ENCODE assay signal across 12 cellular contexts in genomic region chr13:45142440-45143345, GRCh38. TPM values are rescaled to one million over a fixed set of nuclear protein-coding genes. Genes with fewer than 3 reads are reported as not detected.
DNase-seq lines count a peak whose midpoint lies in the region; ATAC-seq and TF ChIP-seq lines count a peak whose summit lies in the region.
"Had no signal": no experiment of that assay in that cellular context is flagged by ENCODE, and none has a peak within 500 bp of the region (broad histone marks: within the 10 kb centered on the region; RNA-seq: fewer than 3 reads in every experiment).

No MANE protein-coding gene starts in this region.

- H3K4me1 Mint-ChIP-seq in activated T-helper 17 cell treated with anti-CD3 and anti-CD28 coated beads, Interleukin-2, amount 50 U/mL, for 72 hours, result peaks cover 12% of the 10 kb centered on the region
- H3K4me1 Mint-ChIP-seq in activated CD4-positive, alpha-beta T cell treated with anti-CD3 and anti-CD28 coated beads, Interleukin-2, amount 10 ng/mL, durations not matched to agents 24 days and 14 days, result peaks cover 18% of the 10 kb centered on the region

- no peak overlapping the region for H3K27ac Mint-ChIP-seq in activated T-helper 17 cell treated with anti-CD3 and anti-CD28 coated beads, Interleukin-2, amount 50 U/mL, for 72 hours
- no peak overlapping the region for H3K27ac Mint-ChIP-seq in activated CD4-positive, alpha-beta T cell treated with anti-CD3 and anti-CD28 coated beads, Interleukin-2, amount 10 ng/mL, durations not matched to agents 24 days and 14 days
- H3K27ac Mint-ChIP-seq: activated naive CD8-positive, alpha-beta T cell had no signal

- no peak overlapping the region for H3K4me3 ChIP-seq in stomach

- peak; percentile 82 for DNase-seq in HT-29 (ENCODE audit: low spot score)
- DNase-seq in globus pallidus (ENCODE audit: low spot score), result peak; percentile 49
- DNase-seq in stomach, result no peak
- DNase-seq in activated effector memory CD4-positive, alpha-beta T cell treated with anti-CD3 and anti-CD28 coated beads, Interleukin-2, amount 50 U/mL, for 16 hours, result no peak
- no peak for DNase-seq in NCI-H446 (lab: John Stamatoyannopoulos, UW)
- DNase-seq in activated CD4-positive, alpha-beta T cell treated with anti-CD3 and anti-CD28 coated beads, Interleukin-2, amount 10 ng/mL, durations not matched to agents 24 days and 14 days, result no peak
- DNase-seq: activated CD4-positive, CD25-positive, alpha-beta regulatory T cell; Karpas-422; naive B cell had no signal

- WGBS in stomach, 5 donors, result 70 to 79% (median 73%) methylated on average over 4 of the region's 4 CpGs

- TF ChIP-seq POLR2A in stomach (IDR thresholded peaks at IDR 0.05), result no peak

- H3K27ac ChIP-seq in stomach, result peak overlapping the region in 3 of 5 donors; percentile 32 to 54 (median 32)

- no peaks in the 10 kb centered on the region for H3K9me3 Mint-ChIP-seq in activated T-helper 17 cell treated with anti-CD3 and anti-CD28 coated beads, Interleukin-2, amount 50 U/mL, for 72 hours
- no peaks in the 10 kb centered on the region for H3K9me3 Mint-ChIP-seq in activated CD4-positive, alpha-beta T cell treated with anti-CD3 and anti-CD28 coated beads, Interleukin-2, amount 10 ng/mL, durations not matched to agents 24 days and 14 days
- H3K9me3 Mint-ChIP-seq: naive B cell had no signal

- H3K9me3 ChIP-seq in stomach, result no peaks in the 10 kb centered on the region

- H3K4me1 ChIP-seq in stomach, result peaks cover 0 to 17% (median 8%) of the 10 kb centered on the region in 4 donors

- TF ChIP-seq EP300 in stomach (IDR thresholded peaks at IDR 0.05), result no peak

- no peaks in the 10 kb centered on the region for H3K27me3 Mint-ChIP-seq in activated T-helper 17 cell treated with anti-CD3 and anti-CD28 coated beads, Interleukin-2, amount 50 U/mL, for 72 hours
- H3K27me3 Mint-ChIP-seq in activated CD4-positive, alpha-beta T cell treated with anti-CD3 and anti-CD28 coated beads, Interleukin-2, amount 10 ng/mL, durations not matched to agents 24 days and 14 days, result no peaks in the 10 kb centered on the region
- H3K27me3 Mint-ChIP-seq: activated naive CD8-positive, alpha-beta T cell; naive B cell had no signal

- TF ChIP-seq CTCF in stomach (IDR thresholded peaks at IDR 0.05), result no peak

- no peaks in the 10 kb centered on the region for H3K27me3 ChIP-seq in stomach

- no peak; the same call in 1 of the 3 replicates for ATAC-seq in SK-N-SH treated with all-trans-retinoic acid at 6 μM for 48 hours
- no peak for ATAC-seq in activated T-helper 17 cell treated with anti-CD3 and anti-CD28 coated beads, Interleukin-2, amount 50 U/mL, for 72 hours (replicated peaks)

- H3K36me3 Mint-ChIP-seq in activated T-helper 17 cell treated with anti-CD3 and anti-CD28 coated beads, Interleukin-2, amount 50 U/mL, for 72 hours (ENCODE audit: low read depth), result peaks cover 26% of the 10 kb centered on the region
- H3K36me3 Mint-ChIP-seq in activated CD4-positive, alpha-beta T cell treated with anti-CD3 and anti-CD28 coated beads, Interleukin-2, amount 10 ng/mL, durations not matched to agents 24 days and 14 days (ENCODE audit: low read depth), result peaks cover 17% of the 10 kb centered on the region

- H3K4me3 Mint-ChIP-seq in activated T-helper 17 cell treated with anti-CD3 and anti-CD28 coated beads, Interleukin-2, amount 50 U/mL, for 72 hours, result no peak overlapping the region
- no peak overlapping the region for H3K4me3 Mint-ChIP-seq in activated CD4-positive, alpha-beta T cell treated with anti-CD3 and anti-CD28 coated beads, Interleukin-2, amount 10 ng/mL, durations not matched to agents 24 days and 14 days
- H3K4me3 Mint-ChIP-seq: activated naive CD8-positive, alpha-beta T cell had no signal

- intact Hi-C loops in stomach (cut with DNase I; ENCODE audit: low total_unique reads), result no loop called here
- intact Hi-C loops in activated CD4-positive, alpha-beta T cell treated with anti-CD3 and anti-CD28 coated beads, Interleukin-2, amount 10 ng/mL, durations not matched to agents 24 days and 14 days (cut with micrococcal nuclease), result no loop called here

- peaks cover 7 to 26% (median 21%) of the 10 kb centered on the region in 4 donors for H3K36me3 ChIP-seq in stomach

TF ChIP-seq in SK-N-SH treated with all-trans-retinoic acid at 6 μM for 48 hours, 23 proteins besides CTCF, POLR2A, EP300 and RAD21:
- TF ChIP-seq ZFP3 (CRISPR knock-in tag; IDR thresholded peaks at IDR 0.05) (no peak), ISL1 (CRISPR knock-in tag; IDR thresholded peaks at IDR 0.05) (0 out of 2 replicates have a peak, but pooled peaks have one; percentile 48)
TF ChIP-seq in SK-N-SH treated with all-trans-retinoic acid at 6 μM for 48 hours: peak in this region for 1.

RNA-seq across cellular contexts. Expression of gene GTF2F2, which starts 22.4 kb away (rescaled TPM):
- 16.8 and 18.2 TPM in 2 replicates for total RNA-seq in HT-29 (2014; rRNA removed; shearing (Covaris generic))
- 10 to 100 TPM in 4 of 5 donors, 1 to 10 TPM in 1; 8.7 to 30.7 (median 16.3) TPM for total RNA-seq in stomach
- polyA plus RNA-seq in stomach, result 10 to 100 TPM; 11.0 to 17.3 (median 16.0) TPM
- total RNA-seq in activated T-helper 17 cell treated with anti-CD3 and anti-CD28 coated beads, Interleukin-2, amount 50 U/mL, for 72 hours, result 10 to 100 TPM; 12.5 to 25.0 TPM
- 29.2 and 30.0 TPM in 2 replicates for total RNA-seq in activated CD4-positive, alpha-beta T cell treated with anti-CD3 and anti-CD28 coated beads, Interleukin-2, amount 10 ng/mL, durations not matched to agents 24 days and 14 days

RNA-seq across cellular contexts. Expression of gene KCTD4, which starts 58.2 kb away (rescaled TPM):
- not detected in 2 replicates for total RNA-seq in HT-29 (2014; rRNA removed; shearing (Covaris generic))
- not detected for total RNA-seq in stomach
- under 1 TPM in 1 of 3 donors, not detected in 2; 0.10 TPM for polyA plus RNA-seq in stomach
- not detected for total RNA-seq in activated T-helper 17 cell treated with anti-CD3 and anti-CD28 coated beads, Interleukin-2, amount 50 U/mL, for 72 hours
- not detected in 2 replicates for total RNA-seq in activated CD4-positive, alpha-beta T cell treated with anti-CD3 and anti-CD28 coated beads, Interleukin-2, amount 10 ng/mL, durations not matched to agents 24 days and 14 days

Comparison
In these comparisons a context has a peak if more than half of its experiments do, and no peak if none do; other contexts are left out.
1. DNase-seq: peak in HT-29 (single experiment) and globus pallidus (single experiment); none in stomach (single experiment), activated effector memory CD4-positive, alpha-beta T cell treated with anti-CD3 and anti-CD28 coated beads, Interleukin-2, amount 50 U/mL, for 16 hours (single experiment), NCI-H446 (0 of 2) and activated CD4-positive, alpha-beta T cell treated with anti-CD3 and anti-CD28 coated beads, Interleukin-2, amount 10 ng/mL, durations not matched to agents 24 days and 14 days (single experiment).